In the genomic region with DNA sequence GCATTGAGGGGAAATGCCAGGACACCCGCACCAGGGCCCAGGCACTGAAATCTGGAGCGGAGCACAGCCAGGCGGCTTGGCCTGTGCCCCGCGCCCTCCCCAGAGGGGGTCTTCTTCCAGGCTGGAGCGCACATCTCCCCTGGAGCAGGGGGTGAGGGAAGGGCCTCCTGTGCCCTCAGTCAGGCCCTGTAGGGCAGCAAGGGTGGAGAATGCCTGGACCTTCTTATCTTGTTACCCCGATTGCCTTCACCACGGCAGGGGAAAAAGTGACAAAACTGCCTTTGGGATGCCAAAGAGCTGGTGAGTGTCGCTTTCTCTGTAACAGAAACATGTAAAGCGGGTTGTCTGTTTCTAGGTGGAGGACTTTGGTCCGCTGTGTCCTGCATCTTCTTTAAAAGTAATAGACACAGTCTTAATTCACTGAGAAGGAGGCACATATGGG, we compare ENCODE assay signal across 8 cellular contexts. TPM values are rescaled to one million over a fixed set of nuclear protein-coding genes. Genes with fewer than 3 reads are reported as not detected.
DNase-seq lines count a peak whose midpoint lies in the region; TF ChIP-seq lines count a peak whose summit lies in the region.

No MANE protein-coding gene starts in this region.

- H3K36me3 ChIP-seq in H7 (replicated peaks; ENCODE audit: control insufficient read depth, insufficient read depth, low read length) (no peaks in the 10 kb centered on the region), iPS-20b (ENCODE audit: insufficient read depth, low read depth, low read length) (no peaks in the 10 kb centered on the region), spleen (no peaks in the 10 kb centered on the region)

- DNase-seq in H7, result no peak
- no peak for DNase-seq in astrocyte of the cerebellum (ENCODE audit: low read depth)
- DNase-seq in spleen, result no peak
- no peak for DNase-seq in GM20000 (ENCODE audit: low spot score)
- DNase-seq in GM10248 (ENCODE audit: extremely low spot score), result no peak
- no peak for DNase-seq in H4 (ENCODE audit: low spot score)
- DNase-seq in activated CD4-positive, alpha-beta T cell treated with anti-CD3 and anti-CD28 coated beads, Interleukin-2, amount 50 U/mL, for 48 hours, result no peak

- H3K27me3 ChIP-seq in H7 (ENCODE audit: control insufficient read depth, insufficient read depth, low read length) (peaks cover 60% of the 10 kb centered on the region), iPS-20b (ENCODE audit: insufficient read depth, low read length) (peaks cover 74% of the 10 kb centered on the region), spleen (replicated peaks in 1 of 7) (peaks cover 0 to 67% (median 36%) of the 10 kb centered on the region in 7 donors)

- no peak for TF ChIP-seq POLR2A in spleen (IDR thresholded peaks at IDR 0.05)

- H3K4me1 ChIP-seq in iPS-20b (ENCODE audit: insufficient read depth, low read length), result no peaks in the 10 kb centered on the region; the same call in 1 of the 2 replicates
- peaks cover 16 to 84% (median 59%) of the 10 kb centered on the region in 6 donors for H3K4me1 ChIP-seq in spleen

- in situ Hi-C loops in astrocyte of the cerebellum (cut with HindIII; ENCODE audit: low sequenced_read_pairs), result no loop called here

- no peak overlapping the region for H3K27ac ChIP-seq in iPS-20b (ENCODE audit: low read length)
- H3K27ac ChIP-seq in spleen, result peak overlapping the region in 3 of 8 donors; percentile 91 to 94 (median 92)

- H3K4me3 ChIP-seq in H7 (ENCODE audit: insufficient read depth, low read depth, low read length), result peak overlapping the region; percentile 71
- peak overlapping the region; percentile 56 for H3K4me3 ChIP-seq in astrocyte of the cerebellum (ENCODE audit: low read depth, low read length)
- H3K4me3 ChIP-seq in iPS-20b (ENCODE audit: low read length), result peak overlapping the region; percentile 76
- H3K4me3 ChIP-seq in spleen, result peak overlapping the region in 7 of 8 donors; percentile 23 to 83 (median 61)

- TF ChIP-seq CTCF in astrocyte of the cerebellum (IDR thresholded peaks at IDR 0.05; ENCODE audit: low read depth, low read length, missing control alignments), result no peak
- no peak for TF ChIP-seq CTCF in spleen (IDR thresholded peaks at IDR 0.05 in 8 of 11, conservative IDR thresholded peaks at IDR 0.05 in 3 of 11)
- no peak for TF ChIP-seq CTCF in GM20000 (IDR thresholded peaks at IDR 0.05; ENCODE audit: extremely low read depth, missing control alignments)
- no peak for TF ChIP-seq CTCF in GM10248 (IDR thresholded peaks at IDR 0.05; ENCODE audit: control extremely low read depth, extremely low read depth, low read depth, missing control alignments)

- intact Hi-C loops in spleen (cut with DNase I; ENCODE audit: low total_unique reads), result no loop called here

- 75 to 92% (median 82%) methylated on average over 5 to 11 of the region's 11 CpGs for WGBS in spleen, 5 donors

- CTCF ChIA-PET in GM10248 (lab: Yijun Ruan, JAX), result no interaction called here

- POLR2A ChIA-PET in GM10248 (lab: Yijun Ruan, JAX), result interaction anchor here (0.7 kb wide), 1 partner anchor 282 kb away, joined by 3 read pairs; no protein-coding TSS in a partner anchor

- peak overlapping the region; percentile 70; the same call in 1 of the 2 replicates for H3K9ac ChIP-seq in iPS-20b (ENCODE audit: low read depth, low read length)

- H3K9me3 ChIP-seq in iPS-20b (ENCODE audit: insufficient read depth, low read depth, low read length) (no peaks in the 10 kb centered on the region; the same call in 1 of the 2 replicates), spleen (no peaks in the 10 kb centered on the region)

RNA-seq across cellular contexts. Expression of gene BAHCC1, which starts 48.3 kb away (rescaled TPM):
- 8.7 and 19.7 TPM in 2 replicates for total RNA-seq in H7 (2014; rRNA removed; shearing (Covaris generic))
- 10 to 100 TPM in 6 of 7 donors, 1 to 10 TPM in 1; 8.7 to 20.3 (median 14.9) TPM for total RNA-seq in spleen
- 10 to 100 TPM in 1 of 3 donors, 1 to 10 TPM in 2; 1.7 to 10.2 (median 2.0) TPM for polyA plus RNA-seq in spleen
- 0.31 and 3.4 TPM in 2 replicates for total RNA-seq in H4 (2014; rRNA removed; shearing (Covaris generic))

RNA-seq across cellular contexts. Expression of gene SLC38A10, which starts 51.8 kb away (rescaled TPM):
- 39.1 and 44.2 TPM in 2 replicates for total RNA-seq in H7 (2014; rRNA removed; shearing (Covaris generic))
- 100 to 1,000 TPM in 1 of 7 donors, 10 to 100 TPM in 6; 82.8 to 112 (median 95.0) TPM for total RNA-seq in spleen
- polyA plus RNA-seq in spleen, result 10 to 100 TPM; 54.9 to 85.1 (median 71.4) TPM
- total RNA-seq in H4 (2014; rRNA removed; shearing (Covaris generic)), result 40.9 and 67.3 TPM in 2 replicates
